Comparison of ENCODE assay signal across 9 cellular contexts in genomic region chr3:48656841-48657281, GRCh38. TPM values are rescaled to one million over a fixed set of nuclear protein-coding genes. Genes with fewer than 3 reads are reported as not detected.
DNase-seq lines count a peak whose midpoint lies in the region; ATAC-seq and TF ChIP-seq lines count a peak whose summit lies in the region.
"Had no signal": no experiment of that assay in that cellular context is flagged by ENCODE, and none has a peak within 500 bp of the region (broad histone marks: within the 10 kb centered on the region; RNA-seq: fewer than 3 reads in every experiment).

No MANE protein-coding gene starts in this region.

- no peaks in the 10 kb centered on the region for H3K36me3 ChIP-seq in muscle layer of duodenum (ENCODE audit: control insufficient read depth in 1 of 2, insufficient read depth in 2 of 2, low read length in 2 of 2)
- no peaks in the 10 kb centered on the region for H3K36me3 ChIP-seq in upper lobe of left lung

- TF ChIP-seq CTCF in upper lobe of left lung (IDR thresholded peaks at IDR 0.05), result no peak

- H3K27ac ChIP-seq in muscle layer of duodenum (ENCODE audit: low read length) (no peak overlapping the region), upper lobe of left lung (peak overlapping the region in 3 of 4 donors; percentile 75 to 84 (median 80))
- H3K27ac ChIP-seq: SK-N-MC had no signal

- H3K27me3 Mint-ChIP-seq in activated naive CD8-positive, alpha-beta T cell treated with anti-CD3 and anti-CD28 coated beads, Interleukin-2, amount 50 U/mL, for 24 hours, result peaks cover 15% of the 10 kb centered on the region

- DNase-seq in activated gamma-delta T cell (lab: John Stamatoyannopoulos, UW) (peak; percentile 24), activated gamma-delta T cell treated with Interleukin-2 at 50 U/mL for 16 hours (no peak), upper lobe of left lung (peak in 1 of 2 donors; percentile 89), NCI-H526 treated with DMSO at 0.1 percent for 48 hours (lab: John Stamatoyannopoulos, UW) (no peak), SKM-1 (lab: John Stamatoyannopoulos, UW; ENCODE audit: unreplicated experiment) (no peak), NCI-H526 (lab: John Stamatoyannopoulos, UW) (no peak)
- DNase-seq in activated naive CD8-positive, alpha-beta T cell treated with anti-CD3 and anti-CD28 coated beads, Interleukin-2, amount 50 U/mL, for 24 hours, result peak; percentile 40

- peak overlapping the region; percentile 73 for H3K4me3 Mint-ChIP-seq in activated naive CD8-positive, alpha-beta T cell treated with anti-CD3 and anti-CD28 coated beads, Interleukin-2, amount 50 U/mL, for 24 hours

- ATAC-seq in activated naive CD8-positive, alpha-beta T cell treated with anti-CD3 and anti-CD28 coated beads, Interleukin-2, amount 50 U/mL, for 24 hours, result no peak
- ATAC-seq in upper lobe of left lung (ENCODE audit: low FRiP score in 2 of 2), result no peak

- H3K9me3 ChIP-seq in muscle layer of duodenum (ENCODE audit: control insufficient read depth in 1 of 2, low read length in 2 of 2) (no peaks in the 10 kb centered on the region), upper lobe of left lung (no peaks in the 10 kb centered on the region)

- peaks cover 7% of the 10 kb centered on the region for H3K27me3 ChIP-seq in muscle layer of duodenum (ENCODE audit: low read depth, low read length)
- peaks cover 0 to 17% (median under 1%) of the 10 kb centered on the region in 4 donors for H3K27me3 ChIP-seq in upper lobe of left lung

- no peak for TF ChIP-seq POLR2A in upper lobe of left lung (IDR thresholded peaks at IDR 0.05)

- 58 to 61% methylated on average over 12 to 44 of the region's 45 CpGs for WGBS in upper lobe of left lung, 2 donors

- H3K4me3 ChIP-seq in muscle layer of duodenum (ENCODE audit: low read depth in 1 of 2, low read length in 2 of 2), result peak overlapping the region; percentile 3 to 64
- H3K4me3 ChIP-seq in upper lobe of left lung, result peak overlapping the region in 3 of 4 donors; percentile 68 to 74 (median 68)

- peak overlapping the region; percentile 75 for H3K27ac Mint-ChIP-seq in activated naive CD8-positive, alpha-beta T cell treated with anti-CD3 and anti-CD28 coated beads, Interleukin-2, amount 50 U/mL, for 24 hours

- peaks cover 3% of the 10 kb centered on the region for H3K36me3 Mint-ChIP-seq in activated naive CD8-positive, alpha-beta T cell treated with anti-CD3 and anti-CD28 coated beads, Interleukin-2, amount 50 U/mL, for 24 hours (ENCODE audit: low read depth)

- TF ChIP-seq EP300 in upper lobe of left lung (IDR thresholded peaks at IDR 0.05), result no peak

- peaks cover 24% of the 10 kb centered on the region for H3K4me1 Mint-ChIP-seq in activated naive CD8-positive, alpha-beta T cell treated with anti-CD3 and anti-CD28 coated beads, Interleukin-2, amount 50 U/mL, for 24 hours

- peaks cover 0 to 23% of the 10 kb centered on the region in 2 donors for H3K4me1 ChIP-seq in muscle layer of duodenum (ENCODE audit: control insufficient read depth in 1 of 2, insufficient read depth in 2 of 2, low read length in 2 of 2)
- peaks cover 10 to 31% (median 25%) of the 10 kb centered on the region in 4 donors for H3K4me1 ChIP-seq in upper lobe of left lung

- H3K9me3 Mint-ChIP-seq in activated naive CD8-positive, alpha-beta T cell treated with anti-CD3 and anti-CD28 coated beads, Interleukin-2, amount 50 U/mL, for 24 hours, result no peaks in the 10 kb centered on the region

RNA-seq across cellular contexts. Expression of gene CELSR3, which starts 5.8 kb away (rescaled TPM):
- 10 to 100 TPM in 1 of 6 donors, 1 to 10 TPM in 4, under 1 TPM in 1; 0.76 to 10.5 (median 1.5) TPM for total RNA-seq in upper lobe of left lung

RNA-seq across cellular contexts. Expression of gene SLC26A6, which starts 21.6 kb away (rescaled TPM):
- 10 to 100 TPM; 10.5 to 66.0 (median 20.4) TPM for total RNA-seq in upper lobe of left lung

RNA-seq across cellular contexts. Expression of gene NCKIPSD, which starts 28.9 kb away (rescaled TPM):
- 10 to 100 TPM; 17.8 to 55.5 (median 21.8) TPM for total RNA-seq in upper lobe of left lung

RNA-seq across cellular contexts. Expression of gene TMEM89, which starts 35.3 kb away (rescaled TPM):
- under 1 TPM in 1 of 6 donors, not detected in 5; 0.67 TPM for total RNA-seq in upper lobe of left lung

RNA-seq across cellular contexts. Expression of gene UQCRC1, which starts 47.4 kb away (rescaled TPM):
- 100 to 1,000 TPM; 119 to 239 (median 154) TPM for total RNA-seq in upper lobe of left lung

Comparison
In these comparisons a context has a peak if more than half of its experiments do, and no peak if none do; other contexts are left out.
1. DNase-seq: peak in activated gamma-delta T cell (single experiment) and activated naive CD8-positive, alpha-beta T cell treated with anti-CD3 and anti-CD28 coated beads, Interleukin-2, amount 50 U/mL, for 24 hours (single experiment); none in activated gamma-delta T cell treated with Interleukin-2 at 50 U/mL for 16 hours (single experiment), NCI-H526 treated with DMSO at 0.1 percent for 48 hours (single experiment), SKM-1 (single experiment) and NCI-H526 (0 of 2).